1 cellular context compared by ENCODE assay signal in the genomic region with DNA sequence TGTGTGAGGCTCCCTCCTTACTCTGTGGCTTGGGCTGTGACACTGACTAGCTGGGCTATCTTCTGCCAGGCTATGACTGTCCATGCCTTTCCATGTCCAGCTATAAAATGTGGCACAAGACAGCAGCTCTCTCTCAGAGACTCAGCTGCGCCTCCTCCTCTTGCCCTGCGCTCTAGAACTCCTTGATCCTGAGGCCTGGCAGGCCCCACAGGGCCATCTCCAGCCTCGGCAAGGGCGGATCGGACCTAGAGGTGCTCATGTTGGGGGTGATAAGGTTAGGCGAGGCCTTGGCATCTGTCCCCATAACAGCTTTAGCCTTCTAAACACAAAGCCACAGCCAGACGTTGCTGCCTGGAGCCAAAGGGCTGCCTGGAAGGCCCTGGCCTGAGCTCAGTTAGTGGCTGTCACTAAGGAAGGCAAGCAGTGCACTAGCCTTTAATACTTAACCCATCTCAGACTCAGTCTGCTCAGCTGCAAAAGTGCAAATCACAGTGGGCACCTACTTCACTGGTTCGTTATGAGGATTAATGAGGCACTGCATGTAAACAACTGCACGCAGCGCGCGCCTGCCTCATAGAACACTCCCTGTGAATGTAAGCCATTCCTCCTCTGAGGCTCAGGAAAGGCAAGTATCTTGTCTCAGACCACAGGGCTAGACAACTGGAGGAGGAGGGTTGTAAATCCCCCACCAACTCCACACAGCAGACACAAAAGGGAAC.
TF ChIP-seq lines count a peak whose summit lies in the region.

No MANE protein-coding gene starts in this region.

TF ChIP-seq in GM12878, 131 proteins besides CTCF, POLR2A, EP300 and RAD21:
- TF ChIP-seq POLR2AphosphoS5 (IDR thresholded peaks at IDR 0.05; ENCODE audit: low read length) (peak; percentile 40; the same call in 1 of the 2 replicates), BCL11A (IDR thresholded peaks at IDR 0.05; ENCODE audit: low read depth, low read length) (0 out of 2 replicates have a peak, but pooled peaks have one; percentile 8)
- TF ChIP-seq, protein P1, sequence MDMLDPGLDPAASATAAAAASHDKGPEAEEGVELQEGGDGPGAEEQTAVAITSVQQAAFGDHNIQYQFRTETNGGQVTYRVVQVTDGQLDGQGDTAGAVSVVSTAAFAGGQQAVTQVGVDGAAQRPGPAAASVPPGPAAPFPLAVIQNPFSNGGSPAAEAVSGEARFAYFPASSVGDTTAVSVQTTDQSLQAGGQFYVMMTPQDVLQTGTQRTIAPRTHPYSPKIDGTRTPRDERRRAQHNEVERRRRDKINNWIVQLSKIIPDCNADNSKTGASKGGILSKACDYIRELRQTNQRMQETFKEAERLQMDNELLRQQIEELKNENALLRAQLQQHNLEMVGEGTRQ (IDR thresholded peaks at IDR 0.05; ENCODE audit: borderline replicate concordance, low read depth, low read length): no peak
